In the genomic region with DNA sequence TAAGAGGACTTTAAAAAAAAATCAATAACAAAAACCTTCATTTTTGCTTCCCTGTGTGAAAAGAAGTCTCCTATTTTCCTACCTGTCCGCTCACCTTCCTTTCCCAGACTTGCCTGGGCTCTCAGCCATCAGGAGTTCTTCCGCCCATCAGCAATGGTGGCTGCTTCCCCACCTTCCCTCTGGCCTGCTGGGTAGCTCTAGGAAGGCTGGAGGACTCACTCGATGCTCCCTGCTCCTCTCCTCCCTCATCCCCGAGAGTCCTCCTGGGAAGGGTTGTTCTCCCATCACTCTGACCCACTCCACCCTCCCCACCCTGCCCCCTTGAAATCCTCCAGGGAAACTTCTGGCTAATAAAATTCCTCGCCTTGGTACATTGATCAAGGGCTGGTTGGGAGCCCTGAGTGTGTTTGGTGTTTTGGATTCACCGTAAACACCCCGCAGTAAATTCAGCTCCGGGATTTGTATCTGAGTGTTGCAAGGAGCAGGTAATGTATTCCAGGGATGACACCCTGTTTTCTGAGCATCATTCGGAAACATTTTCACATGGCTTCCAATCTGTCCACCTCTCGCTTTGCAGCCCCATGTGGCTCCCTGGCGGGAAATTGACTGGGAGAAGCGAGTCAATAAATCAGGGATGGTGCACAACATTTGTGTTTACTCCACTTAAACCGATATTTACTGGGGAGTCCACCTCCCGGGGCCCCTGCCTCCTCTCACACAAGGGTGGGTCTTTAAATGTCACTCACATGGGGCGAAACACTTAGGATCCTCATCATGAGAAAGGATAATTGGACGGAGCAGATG, we compare ENCODE assay signal across 18 cellular contexts.
DNase-seq lines count a peak whose midpoint lies in the region; FAIRE-seq lines count a peak whose summit lies in the region.
"Had no signal": no experiment of that assay in that cellular context is flagged by ENCODE, and none has a peak within 500 bp of the region (broad histone marks: within the 10 kb centered on the region; RNA-seq: fewer than 3 reads in every experiment).

No MANE protein-coding gene starts in this region.

- in situ Hi-C loops in SK-MEL-5 (cut with HindIII; ENCODE audit: low pct_unique_long_range_greater_than_20kb, low sequenced_read_pairs) = no loop called here

- peak; percentile 28 for DNase-seq in DMS 273 (lab: John Stamatoyannopoulos, UW; ENCODE audit: unreplicated experiment)
- no peak for DNase-seq in DMS 273 treated with DMSO at 0.1 percent for 48 hours (lab: John Stamatoyannopoulos, UW)
- peak; percentile 38 for DNase-seq in HT1080 (ENCODE audit: low read depth)
- peak; percentile 20 for DNase-seq in SK-MEL-5 (ENCODE audit: low read depth, low spot score)
- peak; percentile 48 for DNase-seq in posterior vena cava (ENCODE audit: low spot score)
- DNase-seq in substantia nigra (lab: John Stamatoyannopoulos, UW) = no peak
- DNase-seq in frontal cortex (ENCODE audit: low spot score in 2 of 2) = no peak
- no peak for DNase-seq in iPS-NIHi7 (ENCODE audit: extremely low spot score)
- DNase-seq: CD8-positive, alpha-beta memory T cell; Karpas-422; NCI-H1105 treated with DMSO at 0.1 percent for 48 hours; NCI-H2029 treated with DMSO at 0.1 percent for 48 hours; NCI-H345; NCI-H748 treated with DMSO at 0.1 percent for 48 hours; SIG-M5 had no signal

- FAIRE-seq in frontal cortex (lab: Jason Lieb, UNC) = no peak
- FAIRE-seq: RCC 7860 had no signal

- intact Hi-C loops in posterior vena cava (cut with DNase I) = no loop called here

- H3K27ac ChIP-seq in substantia nigra (ENCODE audit: low read depth, low read length, poor library complexity, severe bottlenecking) = no peak overlapping the region
- H3K27ac ChIP-seq: 22Rv1, BLaER1 had no signal

Comparison
In these comparisons a context has a peak if more than half of its experiments do, and no peak if none do; other contexts are left out.
1. DNase-seq: peak in DMS 273 (single experiment), HT1080 (single experiment), SK-MEL-5 (single experiment) and posterior vena cava (single experiment); none in DMS 273 treated with DMSO at 0.1 percent for 48 hours (single experiment), substantia nigra (0 of 49), frontal cortex (0 of 2) and iPS-NIHi7 (single experiment).